ENCODE assay signal across 9 cellular contexts in the genomic region with DNA sequence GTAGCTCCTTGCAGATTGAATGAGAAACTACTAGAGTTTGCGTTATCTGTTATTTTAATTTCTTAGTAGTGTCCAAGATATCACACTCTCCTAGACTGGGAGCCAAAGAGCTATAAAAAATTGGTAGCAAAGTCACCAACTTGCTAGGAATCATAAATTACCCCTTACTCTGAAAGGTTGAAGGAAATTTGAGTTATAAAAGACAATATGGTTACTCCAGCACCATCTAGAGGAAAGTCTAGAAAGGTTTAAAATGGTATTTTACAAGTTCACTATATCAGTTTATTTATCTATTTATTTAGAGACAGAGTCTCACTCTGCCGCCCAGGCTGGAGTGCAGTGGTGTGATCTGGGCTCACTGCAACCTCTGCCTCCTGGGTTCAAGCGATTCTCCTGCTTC.
DNase-seq lines count a peak whose midpoint lies in the region; ATAC-seq and TF ChIP-seq lines count a peak whose summit lies in the region.
"Had no signal": no experiment of that assay in that cellular context is flagged by ENCODE, and none has a peak within 500 bp of the region (broad histone marks: within the 10 kb centered on the region; RNA-seq: fewer than 3 reads in every experiment).

No MANE protein-coding gene starts in this region.

- no peaks in the 10 kb centered on the region for H3K36me3 Mint-ChIP-seq in T-helper 17 cell (ENCODE audit: low read depth)
- H3K36me3 Mint-ChIP-seq in activated CD4-positive, alpha-beta T cell treated with anti-CD3 and anti-CD28 coated beads for 36 hours (ENCODE audit: low read depth) = peaks cover 4% of the 10 kb centered on the region

- no peak overlapping the region for H3K9ac ChIP-seq in HCT116 (ENCODE audit: low read length)

- H3K9me3 ChIP-seq in HCT116 (ENCODE audit: control insufficient read depth in 1 of 2, insufficient read depth in 1 of 2, low read depth in 1 of 2, low read length in 2 of 2) (no peaks in the 10 kb centered on the region), T-helper 17 cell (ENCODE audit: control insufficient read depth, low read length, poor library complexity, severe bottlenecking) (no peaks in the 10 kb centered on the region)

- peaks cover 19% of the 10 kb centered on the region for H3K4me1 Mint-ChIP-seq in T-helper 17 cell
- peaks cover 36% of the 10 kb centered on the region for H3K4me1 Mint-ChIP-seq in activated CD4-positive, alpha-beta T cell treated with anti-CD3 and anti-CD28 coated beads for 36 hours

- H3K27ac Mint-ChIP-seq in T-helper 17 cell = peak overlapping the region; percentile 94
- H3K27ac Mint-ChIP-seq in activated CD4-positive, alpha-beta T cell treated with anti-CD3 and anti-CD28 coated beads for 36 hours = no peak overlapping the region

- no TSS peak for BruUV-seq in HCT116 (replicated peaks; lab: Mats Ljungman, UMichigan)

- H3K79me2 ChIP-seq in HCT116 (ENCODE audit: insufficient read depth, low read length) = no peaks in the 10 kb centered on the region

- no peaks in the 10 kb centered on the region for H3K9me3 Mint-ChIP-seq in activated CD4-positive, alpha-beta T cell treated with anti-CD3 and anti-CD28 coated beads for 36 hours (ENCODE audit: low read depth)

- H3K4me1 ChIP-seq in HCT116 (ENCODE audit: control insufficient read depth in 1 of 2, insufficient read depth in 2 of 2, low read length in 2 of 2) = no peaks in the 10 kb centered on the region

- TF ChIP-seq RAD21 in HCT116 (IDR thresholded peaks at IDR 0.05; ENCODE audit: low read depth) = peak; percentile 63

- no peaks in the 10 kb centered on the region for H3K9me2 ChIP-seq in HCT116 (ENCODE audit: insufficient read depth)

- H3K4me3 ChIP-seq in AG10803 (ENCODE audit: low read length) (no peak overlapping the region), HCT116 (replicated peaks in 1 of 2; ENCODE audit: low read depth in 1 of 2, low read length in 2 of 2) (no peak overlapping the region)
- H3K4me3 ChIP-seq: coronary artery had no signal

- no peak overlapping the region for H3K27ac ChIP-seq in HCT116 (ENCODE audit: low read depth, low read length)
- H3K27ac ChIP-seq: coronary artery had no signal

- CTCF ChIA-PET in HCT116 (lab: Charles Lee) = interaction anchor here (0.6 to 1.5 kb wide), 6 partner anchors 9 to 228 kb away, joined by 3 to 8 read pairs (median 4); no protein-coding TSS in a partner anchor
- CTCF ChIA-PET in activated CD4-positive, alpha-beta T cell treated with anti-CD3 and anti-CD28 coated beads for 36 hours (lab: Charles Lee) = interaction anchor here (0.6 to 1.5 kb wide), 19 partner anchors 9 to 272 kb away, joined by 3 to 8 read pairs (median 4); a partner anchor contains a TSS

- no peak overlapping the region for H2AFZ ChIP-seq in HCT116 (ENCODE audit: low read depth, low read length, poor library complexity, severe bottlenecking)

- no peak for ATAC-seq in HCT116
- ATAC-seq in T-helper 17 cell = no peak
- no peak for ATAC-seq in HG02588 (IDR thresholded peaks at IDR 0.05; ENCODE audit: unreplicated experiment)
- no peak for ATAC-seq in activated CD4-positive, alpha-beta T cell treated with anti-CD3 and anti-CD28 coated beads for 36 hours

- H3K36me3 ChIP-seq in HCT116 (ENCODE audit: control insufficient read depth in 1 of 2, insufficient read depth in 2 of 2, low read length in 2 of 2) = no peaks in the 10 kb centered on the region

- TF ChIP-seq CTCF in AG10803 (conservative IDR thresholded peaks at IDR 0.05; ENCODE audit: low read length) = peak; percentile 50
- peak in 2 of 3 experiments; percentile 40 to 41; a peak in 4 of 6 replicates for TF ChIP-seq CTCF in HCT116 (IDR thresholded peaks at IDR 0.05 in 2 of 3, conservative IDR thresholded peaks at IDR 0.05 in 1 of 3; ENCODE audit: borderline replicate concordance in 1 of 3, insufficient read depth in 1 of 3, low read depth in 2 of 3, low read length in 2 of 3)

- no peak overlapping the region for H3K4me2 ChIP-seq in HCT116 (ENCODE audit: low read length)

- RAD21 ChIA-PET in HCT116 (lab: Charles Lee; ENCODE audit: low non-redundant PET in 1 of 2, low total read pairs in 2 of 2, uncharacterized antibody in 2 of 2, unreplicated experiment in 2 of 2) = no interaction called here

- no peaks in the 10 kb centered on the region for H4K20me1 ChIP-seq in HCT116 (ENCODE audit: insufficient read depth)

- TF ChIP-seq POLR2A in HCT116 (IDR thresholded peaks at IDR 0.05; ENCODE audit: borderline replicate concordance, extremely low read depth, insufficient read depth, insufficient read length) = no peak

- no peaks in the 10 kb centered on the region for H3K27me3 Mint-ChIP-seq in T-helper 17 cell
- no peaks in the 10 kb centered on the region for H3K27me3 Mint-ChIP-seq in activated CD4-positive, alpha-beta T cell treated with anti-CD3 and anti-CD28 coated beads for 36 hours

- H3K27me3 ChIP-seq in HCT116 (ENCODE audit: insufficient read depth, low read length) = no peaks in the 10 kb centered on the region

- intact Hi-C loops in HCT116 (cut with micrococcal nuclease) = loop anchor here (1.0 kb wide), 1 partner anchor 226 kb away; no protein-coding TSS in a partner anchor
- intact Hi-C loops in activated CD4-positive, alpha-beta T cell treated with anti-CD3 and anti-CD28 coated beads for 36 hours (cut with DNase I, micrococcal nuclease) = loop anchor here (2.0 to 5.0 kb wide), 3 partner anchors 186 to 227 kb away; no protein-coding TSS in a partner anchor

- DNase-seq in AG10803 (ENCODE audit: low read depth) (peak; percentile 24), HCT116 (ENCODE audit: low read depth, low spot score) (no peak), T-helper 17 cell (no peak), left kidney (ENCODE audit: low read depth, low spot score) (peak; percentile 51), medulla oblongata (ENCODE audit: extremely low spot score) (no peak), NCI-H82 (lab: John Stamatoyannopoulos, UW) (no peak)
- DNase-seq in activated CD4-positive, alpha-beta T cell treated with anti-CD3 and anti-CD28 coated beads for 36 hours = no peak

- POLR2A ChIA-PET in HCT116 (lab: Charles Lee) = no interaction called here
- POLR2A ChIA-PET in activated CD4-positive, alpha-beta T cell treated with anti-CD3 and anti-CD28 coated beads for 36 hours (lab: Charles Lee) = interaction anchor here (0.6 kb wide), 2 partner anchors 99 to 181 kb away, joined by 4 read pairs; no protein-coding TSS in a partner anchor

- no peak overlapping the region for H3K4me3 Mint-ChIP-seq in T-helper 17 cell
- no peak overlapping the region for H3K4me3 Mint-ChIP-seq in activated CD4-positive, alpha-beta T cell treated with anti-CD3 and anti-CD28 coated beads for 36 hours

TF ChIP-seq in HCT116, 20 proteins besides CTCF, POLR2A, EP300 and RAD21 (continues in another document):
- TF ChIP-seq ZNF274 (IDR thresholded peaks at IDR 0.05; ENCODE audit: low read depth, low read length) (no peak), TCF7L2 (IDR thresholded peaks at IDR 0.05; ENCODE audit: borderline replicate concordance, extremely low read depth, insufficient read depth, insufficient read length) (no peak), CEBPB (IDR thresholded peaks at IDR 0.05; ENCODE audit: low read depth) (no peak), SRF (IDR thresholded peaks at IDR 0.05; ENCODE audit: low read depth) (no peak), EZH2 (IDR thresholded peaks at IDR 0.05) (no peak), CBX3 (IDR thresholded peaks at IDR 0.05; ENCODE audit: low read depth) (no peak), EZH2phosphoT487 (IDR thresholded peaks at IDR 0.05; ENCODE audit: borderline replicate concordance) (no peak), POLR2AphosphoS5 (IDR thresholded peaks at IDR 0.05; ENCODE audit: low read depth, low read length) (no peak), SIN3A (IDR thresholded peaks at IDR 0.05; ENCODE audit: low read depth) (no peak), JUND (IDR thresholded peaks at IDR 0.05) (no peak), SP1 (IDR thresholded peaks at IDR 0.05; ENCODE audit: low read depth) (no peak), FOSL1 (IDR thresholded peaks at IDR 0.05; ENCODE audit: low read depth) (no peak), ELF1 (IDR thresholded peaks at IDR 0.05; ENCODE audit: borderline replicate concordance, low read depth) (no peak), EGR1 (IDR thresholded peaks at IDR 0.05; ENCODE audit: low read depth) (no peak), YY1 (IDR thresholded peaks at IDR 0.05; ENCODE audit: extremely low read depth, insufficient replicate concordance, low read depth, low read length) (no peak)
- TF ChIP-seq, protein P1, sequence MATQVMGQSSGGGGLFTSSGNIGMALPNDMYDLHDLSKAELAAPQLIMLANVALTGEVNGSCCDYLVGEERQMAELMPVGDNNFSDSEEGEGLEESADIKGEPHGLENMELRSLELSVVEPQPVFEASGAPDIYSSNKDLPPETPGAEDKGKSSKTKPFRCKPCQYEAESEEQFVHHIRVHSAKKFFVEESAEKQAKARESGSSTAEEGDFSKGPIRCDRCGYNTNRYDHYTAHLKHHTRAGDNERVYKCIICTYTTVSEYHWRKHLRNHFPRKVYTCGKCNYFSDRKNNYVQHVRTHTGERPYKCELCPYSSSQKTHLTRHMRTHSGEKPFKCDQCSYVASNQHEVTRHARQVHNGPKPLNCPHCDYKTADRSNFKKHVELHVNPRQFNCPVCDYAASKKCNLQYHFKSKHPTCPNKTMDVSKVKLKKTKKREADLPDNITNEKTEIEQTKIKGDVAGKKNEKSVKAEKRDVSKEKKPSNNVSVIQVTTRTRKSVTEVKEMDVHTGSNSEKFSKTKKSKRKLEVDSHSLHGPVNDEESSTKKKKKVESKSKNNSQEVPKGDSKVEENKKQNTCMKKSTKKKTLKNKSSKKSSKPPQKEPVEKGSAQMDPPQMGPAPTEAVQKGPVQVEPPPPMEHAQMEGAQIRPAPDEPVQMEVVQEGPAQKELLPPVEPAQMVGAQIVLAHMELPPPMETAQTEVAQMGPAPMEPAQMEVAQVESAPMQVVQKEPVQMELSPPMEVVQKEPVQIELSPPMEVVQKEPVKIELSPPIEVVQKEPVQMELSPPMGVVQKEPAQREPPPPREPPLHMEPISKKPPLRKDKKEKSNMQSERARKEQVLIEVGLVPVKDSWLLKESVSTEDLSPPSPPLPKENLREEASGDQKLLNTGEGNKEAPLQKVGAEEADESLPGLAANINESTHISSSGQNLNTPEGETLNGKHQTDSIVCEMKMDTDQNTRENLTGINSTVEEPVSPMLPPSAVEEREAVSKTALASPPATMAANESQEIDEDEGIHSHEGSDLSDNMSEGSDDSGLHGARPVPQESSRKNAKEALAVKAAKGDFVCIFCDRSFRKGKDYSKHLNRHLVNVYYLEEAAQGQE (IDR thresholded peaks at IDR 0.05; ENCODE audit: low read depth) = no peak
- TF ChIP-seq, protein P2, sequence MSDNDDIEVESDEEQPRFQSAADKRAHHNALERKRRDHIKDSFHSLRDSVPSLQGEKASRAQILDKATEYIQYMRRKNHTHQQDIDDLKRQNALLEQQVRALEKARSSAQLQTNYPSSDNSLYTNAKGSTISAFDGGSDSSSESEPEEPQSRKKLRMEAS (IDR thresholded peaks at IDR 0.05) = no peak

Comparison
In these comparisons a context has a peak if more than half of its experiments do, and no peak if none do; other contexts are left out.
1. DNase-seq: peak in AG10803 (single experiment) and left kidney (single experiment); none in HCT116 (single experiment), T-helper 17 cell (0 of 3), medulla oblongata (single experiment), NCI-H82 (single experiment) and activated CD4-positive, alpha-beta T cell treated with anti-CD3 and anti-CD28 coated beads for 36 hours (single experiment).